ENCODE assay signal across 1 cellular context in the genomic region with DNA sequence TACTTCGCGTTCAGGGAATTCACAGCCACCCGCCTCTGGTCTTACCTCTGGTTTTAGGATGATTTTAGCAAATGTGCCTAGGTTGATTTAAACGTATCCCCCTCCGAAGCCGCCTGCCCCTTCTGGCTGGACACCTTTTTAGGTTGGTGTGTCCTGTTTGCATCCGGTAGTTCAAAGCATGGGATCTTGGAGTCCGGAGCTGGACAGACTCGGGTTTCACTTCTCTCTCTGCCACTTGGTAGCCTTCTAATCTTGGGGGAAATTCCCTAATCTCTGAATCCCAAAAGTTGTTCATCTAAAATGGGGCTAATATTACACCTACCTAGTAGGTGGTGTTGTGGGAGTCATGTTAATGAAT.
TF ChIP-seq lines count a peak whose summit lies in the region.

No MANE protein-coding gene starts in this region.

TF ChIP-seq in H1, 55 proteins besides CTCF, POLR2A, EP300 and RAD21 (continued from another document):
- TF ChIP-seq USF2 (IDR thresholded peaks at IDR 0.05; ENCODE audit: low read length) (no peak), CHD7 (IDR thresholded peaks at IDR 0.05; ENCODE audit: insufficient replicate concordance, low read length) (no peak), POU5F1 (IDR thresholded peaks at IDR 0.05; ENCODE audit: low read depth, low read length) (no peak), EGR1 (IDR thresholded peaks at IDR 0.05; ENCODE audit: borderline replicate concordance, low read depth, low read length) (no peak), POLR2AphosphoS5 (IDR thresholded peaks at IDR 0.05; ENCODE audit: low read depth, low read length) (no peak)
